ENCODE assay signal across 8 cellular contexts in genomic region chr6:44002071-44002590, GRCh38.
DNase-seq lines count a peak whose midpoint lies in the region; ATAC-seq, FAIRE-seq and TF ChIP-seq lines count a peak whose summit lies in the region.

No MANE protein-coding gene starts in this region.

- CTCF ChIA-PET in A549 (lab: Yijun Ruan, JAX), result interaction anchor here (0.6 to 2.4 kb wide), 7 partner anchors 13 to 232 kb away, joined by 3 to 8 read pairs (median 5); partner anchors contain the start of gene VEGFA

- TF ChIP-seq POLR2A in A549 (IDR thresholded peaks at IDR 0.05; ENCODE audit: low read length) (no peak; the same call in 1 of the 2 replicates), H54 (IDR thresholded peaks at IDR 0.05; ENCODE audit: low read depth, low read length) (no peak), thyroid gland (IDR thresholded peaks at IDR 0.05) (no peak)

- FAIRE-seq in A549 (lab: Jason Lieb, UNC), result no peak
- no peak for FAIRE-seq in H54 (lab: Jason Lieb, UNC)
- no peak for FAIRE-seq in kidney (lab: Jason Lieb, UNC)

- peak overlapping the region; percentile 100 for H3K4me2 ChIP-seq in A549

- H3K4me1 ChIP-seq in A549, result peaks cover 65% of the 10 kb centered on the region
- H3K4me1 ChIP-seq in kidney (ENCODE audit: control insufficient read depth in 1 of 2, insufficient read depth in 1 of 2, low read depth in 1 of 2, low read length in 2 of 2), result peaks cover 18 to 19% of the 10 kb centered on the region in 2 donors
- peaks cover 40 to 62% of the 10 kb centered on the region in 2 donors for H3K4me1 ChIP-seq in thyroid gland

- H3K27ac ChIP-seq in A549 (peak overlapping the region; percentile 100), kidney (ENCODE audit: low read depth in 2 of 2, low read length in 2 of 2) (peak overlapping the region; percentile 61 to 81), thyroid gland (peak overlapping the region; percentile 62 to 91 (median 81))

- ATAC-seq in A549 (peak; percentile 35 to 60), GM21390 (IDR thresholded peaks at IDR 0.05; ENCODE audit: unreplicated experiment) (no peak)

- no peak for TF ChIP-seq CTCF in A549 (IDR thresholded peaks at IDR 0.05)
- TF ChIP-seq CTCF in astrocyte of the cerebellum (IDR thresholded peaks at IDR 0.05; ENCODE audit: low read depth, low read length, missing control alignments), result no peak
- TF ChIP-seq CTCF in kidney (IDR thresholded peaks at IDR 0.05; ENCODE audit: borderline replicate concordance, extremely low read depth, insufficient read depth), result no peak
- TF ChIP-seq CTCF in thyroid gland (IDR thresholded peaks at IDR 0.05), result no peak

- peak in 1 of 2 experiments; percentile 74 for DNase-seq in A549 (ENCODE audit: low read depth in 1 of 2, low spot score in 1 of 2)
- DNase-seq in H54 (ENCODE audit: insufficient read length, low spot score), result peak; percentile 54
- DNase-seq in astrocyte of the cerebellum (ENCODE audit: low read depth), result no peak
- peak; percentile 86 for DNase-seq in kidney
- peak; percentile 67 to 74 for DNase-seq in thyroid gland
- no peak for DNase-seq in DMS153 (lab: John Stamatoyannopoulos, UW)
- no peak for DNase-seq in activated CD4-positive, CD25-positive, alpha-beta regulatory T cell (lab: John Stamatoyannopoulos, UW)

- peak; percentile 25 to 86; a peak in 2 of 5 replicates for TF ChIP-seq EP300 in A549 (IDR thresholded peaks at IDR 0.05)

- no peaks in the 10 kb centered on the region for H3K36me3 ChIP-seq in kidney (ENCODE audit: control insufficient read depth in 1 of 2, insufficient read depth in 2 of 2, low read length in 2 of 2)
- H3K36me3 ChIP-seq in thyroid gland, result no peaks in the 10 kb centered on the region

- no peaks in the 10 kb centered on the region for H3K27me3 ChIP-seq in thyroid gland

- TF ChIP-seq RAD21 in A549 (conservative IDR thresholded peaks at IDR 0.05 in 1 of 2, IDR thresholded peaks at IDR 0.05 in 1 of 2), result peak; percentile 8 to 27; a peak in 2 of 5 replicates

- no peak overlapping the region for H3K9ac ChIP-seq in kidney (ENCODE audit: low read length in 2 of 2)

- 0% methylated on average over 7 of the region's 37 CpGs for WGBS in A549 (ENCODE audit: missing lambda C conversion rate)
- WGBS in thyroid gland, 2 donors, result 0 to 2% methylated on average over 9 to 23 of the region's 37 CpGs

- no peaks in the 10 kb centered on the region for H3K9me3 ChIP-seq in A549
- no peaks in the 10 kb centered on the region for H3K9me3 ChIP-seq in kidney (ENCODE audit: control insufficient read depth in 1 of 2, low read length in 2 of 2)
- H3K9me3 ChIP-seq in thyroid gland, result no peaks in the 10 kb centered on the region

- in situ Hi-C loops in astrocyte of the cerebellum (cut with HindIII; ENCODE audit: low sequenced_read_pairs), result no loop called here

- peak overlapping the region; percentile 60 for H3K4me3 ChIP-seq in A549
- peak overlapping the region; percentile 25 for H3K4me3 ChIP-seq in astrocyte of the cerebellum (ENCODE audit: low read depth, low read length)
- H3K4me3 ChIP-seq in kidney (ENCODE audit: low read length in 2 of 2), result peak overlapping the region; percentile 32 to 48
- peak overlapping the region in 1 of 3 donors; percentile 34 for H3K4me3 ChIP-seq in thyroid gland (replicated peaks in 1 of 3)

- POLR2A ChIA-PET in A549 (lab: Yijun Ruan, JAX), result interaction anchor here (1.0 to 2.4 kb wide), 3 partner anchors 9 to 232 kb away, joined by 3 to 14 read pairs (median 3); partner anchors contain the start of gene VEGFA

- intact Hi-C loops in kidney (cut with DNase I) (no loop called here), thyroid gland (cut with DNase I) (loop anchor here (5.0 kb wide), 2 partner anchors 60 to 230 kb away; partner anchors contain the start of gene VEGFA)

TF ChIP-seq in A549, 52 proteins besides CTCF, POLR2A, EP300 and RAD21:
- TF ChIP-seq CHD4 (IDR thresholded peaks at IDR 0.05; ENCODE audit: borderline replicate concordance), result no peak
- TF ChIP-seq, protein P1, sequence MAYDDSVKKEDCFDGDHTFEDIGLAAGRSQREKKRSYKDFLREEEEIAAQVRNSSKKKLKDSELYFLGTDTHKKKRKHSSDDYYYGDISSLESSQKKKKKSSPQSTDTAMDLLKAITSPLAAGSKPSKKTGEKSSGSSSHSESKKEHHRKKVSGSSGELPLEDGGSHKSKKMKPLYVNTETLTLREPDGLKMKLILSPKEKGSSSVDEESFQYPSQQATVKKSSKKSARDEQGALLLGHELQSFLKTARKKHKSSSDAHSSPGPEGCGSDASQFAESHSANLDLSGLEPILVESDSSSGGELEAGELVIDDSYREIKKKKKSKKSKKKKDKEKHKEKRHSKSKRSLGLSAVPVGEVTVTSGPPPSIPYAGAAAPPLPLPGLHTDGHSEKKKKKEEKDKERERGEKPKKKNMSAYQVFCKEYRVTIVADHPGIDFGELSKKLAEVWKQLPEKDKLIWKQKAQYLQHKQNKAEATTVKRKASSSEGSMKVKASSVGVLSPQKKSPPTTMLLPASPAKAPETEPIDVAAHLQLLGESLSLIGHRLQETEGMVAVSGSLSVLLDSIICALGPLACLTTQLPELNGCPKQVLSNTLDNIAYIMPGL (CRISPR knock-in tag; IDR thresholded peaks at IDR 0.05; ENCODE audit: borderline replicate concordance), result no peak
- TF ChIP-seq JUNB (IDR thresholded peaks at IDR 0.05), result peak; percentile 26; the same call in 1 of the 2 replicates
- no peak for TF ChIP-seq TFCP2L1 (CRISPR knock-in tag; IDR thresholded peaks at IDR 0.05)
- peak; percentile 83 for TF ChIP-seq GATA3 (IDR thresholded peaks at IDR 0.05; ENCODE audit: borderline replicate concordance)
- no peak for TF ChIP-seq RNF2 (IDR thresholded peaks at IDR 0.05; ENCODE audit: borderline replicate concordance, low read depth)
- no peak for TF ChIP-seq NFE2L2 (conservative IDR thresholded peaks at IDR 0.05; ENCODE audit: low read length)

Comparison
In these comparisons a context has a peak if more than half of its experiments do, and no peak if none do; other contexts are left out.
1. DNase-seq: peak in H54 (single experiment), kidney (single experiment) and thyroid gland (2 of 2); none in astrocyte of the cerebellum (single experiment), DMS153 (single experiment) and activated CD4-positive, CD25-positive, alpha-beta regulatory T cell (0 of 4).
2. Peak in every context shown above with its lines, with median percentiles within 50 percentile points of each other: H3K27ac ChIP-seq.